In the genomic region with DNA sequence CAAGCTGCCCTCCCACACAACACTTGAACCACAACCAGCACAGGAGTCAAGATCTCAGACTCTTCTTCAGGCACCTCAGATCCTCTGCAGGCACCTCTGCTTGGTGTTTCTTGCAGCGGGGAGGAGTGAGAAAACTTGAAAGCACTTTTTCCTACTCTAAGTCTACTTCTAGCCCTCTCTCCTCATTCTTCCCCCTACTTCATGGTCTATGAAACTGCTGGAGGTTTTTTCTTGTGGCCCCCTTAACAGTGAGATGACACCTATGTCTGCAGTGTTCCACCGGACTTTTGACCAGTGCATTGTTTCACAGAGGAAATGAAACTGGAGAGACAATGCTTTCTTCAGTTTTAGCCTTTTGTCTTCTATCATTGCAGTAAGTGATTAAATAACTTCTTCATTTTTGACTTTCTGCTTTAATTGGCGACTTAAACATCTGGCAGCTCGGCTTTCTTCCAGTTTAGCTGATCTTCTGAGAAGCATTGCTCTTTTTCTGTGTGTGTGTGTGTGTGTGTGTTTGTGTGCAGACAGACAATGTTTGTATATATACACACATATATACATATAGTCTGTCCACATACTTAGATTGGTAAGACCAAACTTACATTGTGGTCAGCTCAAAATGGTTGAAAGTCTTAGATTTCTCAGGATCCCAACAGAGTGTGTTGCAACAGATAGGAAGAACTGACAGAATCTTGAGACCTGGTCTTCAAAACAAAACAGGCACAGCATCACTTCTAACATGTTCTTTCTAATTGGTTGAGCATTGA, we compare ENCODE assay signal across 17 cellular contexts.
A peak's percentile ranks its signal among the peaks of the same experiment; 100 is the strongest.
DNase-seq lines count a peak whose midpoint lies in the region; ATAC-seq and TF ChIP-seq lines count a peak whose summit lies in the region.
"Had no signal": no experiment of that assay in that cellular context is flagged by ENCODE, and none has a peak within 500 bp of the region (broad histone marks: within the 10 kb centered on the region; RNA-seq: fewer than 3 reads in every experiment).

No MANE protein-coding gene starts in this region.

- no peak overlapping the region for H3K4me3 Mint-ChIP-seq in CD4-positive, alpha-beta T cell
- H3K4me3 Mint-ChIP-seq: activated T-cell treated with anti-CD3 and anti-CD28 coated beads, Interleukin-2, amount 50 U/mL, for 24 hours; neural crest cell had no signal

- DNase-seq in OCI-M1 (lab: John Stamatoyannopoulos, UW) = peak; percentile 41
- DNase-seq in NCI-H1417 treated with DMSO at 0.1 percent for 48 hours (lab: John Stamatoyannopoulos, UW) = no peak
- DNase-seq in Kasumi-1 (lab: John Stamatoyannopoulos, UW) = no peak
- DNase-seq in CD4-positive, alpha-beta T cell = no peak
- DNase-seq: activated T-cell treated with anti-CD3 and anti-CD28 coated beads, Interleukin-2, amount 50 U/mL, for 24 hours; brain microvascular endothelial cell; Caco-2; mesenchymal stem cell; NCI-H1436; SJCRH30 had no signal

- H3K36me3 Mint-ChIP-seq in CD4-positive, alpha-beta T cell (ENCODE audit: low read depth) = no peaks in the 10 kb centered on the region
- H3K36me3 Mint-ChIP-seq: activated naive CD4-positive, alpha-beta T cell treated with anti-CD3 and anti-CD28 coated beads, Interleukin-2, amount 50 U/mL, for 72 hours had no signal

- ATAC-seq in GM18858 (IDR thresholded peaks at IDR 0.05; ENCODE audit: unreplicated experiment) (peak; percentile 76), GM21423 (IDR thresholded peaks at IDR 0.05; ENCODE audit: unreplicated experiment) (peak; percentile 72), HG03175 (IDR thresholded peaks at IDR 0.05; ENCODE audit: unreplicated experiment) (peak; percentile 65)
- ATAC-seq in CD4-positive, alpha-beta T cell (ENCODE audit: poor library complexity) = no peak
- ATAC-seq: activated naive CD4-positive, alpha-beta T cell treated with anti-CD3 and anti-CD28 coated beads, Interleukin-2, amount 50 U/mL, for 72 hours; esophagus mucosa; K562 had no signal

- no peaks in the 10 kb centered on the region for H3K27me3 ChIP-seq in CD4-positive, alpha-beta T cell (ENCODE audit: control insufficient read depth, insufficient read depth, low read length)
- H3K27me3 ChIP-seq: brain microvascular endothelial cell had no signal

- CTCF ChIA-PET in CD4-positive, alpha-beta T cell (lab: Charles Lee) = no interaction called here

- H3K27ac Mint-ChIP-seq in CD4-positive, alpha-beta T cell = no peak overlapping the region
- H3K27ac Mint-ChIP-seq: activated naive CD4-positive, alpha-beta T cell treated with anti-CD3 and anti-CD28 coated beads, Interleukin-2, amount 50 U/mL, for 72 hours; activated T-cell treated with anti-CD3 and anti-CD28 coated beads, Interleukin-2, amount 50 U/mL, for 24 hours had no signal

- no peaks in the 10 kb centered on the region for H3K27me3 Mint-ChIP-seq in CD4-positive, alpha-beta T cell
- H3K27me3 Mint-ChIP-seq: activated T-cell treated with anti-CD3 and anti-CD28 coated beads, Interleukin-2, amount 50 U/mL, for 24 hours had no signal

- intact Hi-C loops in CD4-positive, alpha-beta T cell (cut with DNase I, micrococcal nuclease) = no loop called here

- H3K4me1 Mint-ChIP-seq in CD4-positive, alpha-beta T cell (ENCODE audit: low read depth) = no peaks in the 10 kb centered on the region
- H3K4me1 Mint-ChIP-seq: neural crest cell had no signal

- POLR2A ChIA-PET in CD4-positive, alpha-beta T cell (lab: Charles Lee) = no interaction called here

- no peaks in the 10 kb centered on the region for H3K9me3 Mint-ChIP-seq in CD4-positive, alpha-beta T cell
- H3K9me3 Mint-ChIP-seq: activated naive CD4-positive, alpha-beta T cell treated with anti-CD3 and anti-CD28 coated beads, Interleukin-2, amount 50 U/mL, for 72 hours; activated T-cell treated with anti-CD3 and anti-CD28 coated beads, Interleukin-2, amount 50 U/mL, for 24 hours; neural crest cell had no signal

- H3K27ac ChIP-seq in CD4-positive, alpha-beta T cell (ENCODE audit: low read depth, low read length) = no peak overlapping the region
- H3K27ac ChIP-seq: brain microvascular endothelial cell, SJCRH30 had no signal

- no peak for TF ChIP-seq CTCF in CD4-positive, alpha-beta T cell (IDR thresholded peaks at IDR 0.05)

- no peaks in the 10 kb centered on the region for H3K9me3 ChIP-seq in CD4-positive, alpha-beta T cell (ENCODE audit: control insufficient read depth, low read length)
- H3K9me3 ChIP-seq: Caco-2, SJCRH30 had no signal
